ENCODE assay signal across 8 cellular contexts in genomic region chr13:46184277-46184699, GRCh38. TPM values are rescaled to one million over a fixed set of nuclear protein-coding genes. Genes with fewer than 3 reads are reported as not detected.
A peak's percentile ranks its signal among the peaks of the same experiment; 100 is the strongest.
DNase-seq lines count a peak whose midpoint lies in the region; ATAC-seq and TF ChIP-seq lines count a peak whose summit lies in the region.

No MANE protein-coding gene starts in this region.

- CTCF ChIA-PET in activated B cell treated with CpG ODN at 0.5 μM for 24 hours (lab: Charles Lee) = interaction anchor here (4.5 kb wide), 1 partner anchor 24 kb away, joined by 41 read pairs; no protein-coding TSS in a partner anchor

- intact Hi-C loops in activated B cell treated with CpG ODN at 0.5 μM for 24 hours (cut with micrococcal nuclease) = loop anchor here (1.0 to 5.0 kb wide), 10 partner anchors 24 to 767 kb away; partner anchors contain the start of genes LRCH1, LRRC63, SLC25A30 and ZC3H13
- intact Hi-C loops in aorta (cut with DNase I) = no loop called here

- H3K9me3 ChIP-seq in KOPT-K1 (ENCODE audit: insufficient read depth, low read length, poor library complexity, severe bottlenecking) = no peaks in the 10 kb centered on the region
- H3K9me3 ChIP-seq in aorta (ENCODE audit: control insufficient read depth, low read length) = no peaks in the 10 kb centered on the region

- no peaks in the 10 kb centered on the region for H3K27me3 Mint-ChIP-seq in activated B cell treated with CpG ODN at 0.5 μM for 24 hours
- no peaks in the 10 kb centered on the region for H3K27me3 Mint-ChIP-seq in natural killer cell treated with Interleukin-12 subunit alpha and Interleukin-12 subunit beta and Interleukin-15 and Interleukin-18, amount 100 ng/mL, for 72 hours

- 30 to 38% methylated on average over 6 of the region's 6 CpGs for WGBS in aorta, 2 donors

- no peak for TF ChIP-seq CTCF in activated B cell treated with CpG ODN at 0.5 μM for 24 hours (IDR thresholded peaks at IDR 0.05)

- H3K4me1 Mint-ChIP-seq in activated B cell treated with CpG ODN at 0.5 μM for 24 hours = peaks cover 44% of the 10 kb centered on the region
- H3K4me1 Mint-ChIP-seq in natural killer cell treated with Interleukin-12 subunit alpha and Interleukin-12 subunit beta and Interleukin-15 and Interleukin-18, amount 100 ng/mL, for 72 hours (ENCODE audit: low read depth in 2 of 2) = peaks cover 38 to 54% of the 10 kb centered on the region in 2 donors

- H3K36me3 Mint-ChIP-seq in activated B cell treated with CpG ODN at 0.5 μM for 24 hours (ENCODE audit: low read depth) = peaks cover 22% of the 10 kb centered on the region
- H3K36me3 Mint-ChIP-seq in natural killer cell treated with Interleukin-12 subunit alpha and Interleukin-12 subunit beta and Interleukin-15 and Interleukin-18, amount 100 ng/mL, for 72 hours = peaks cover 19% of the 10 kb centered on the region

- H3K27ac Mint-ChIP-seq in activated B cell treated with CpG ODN at 0.5 μM for 24 hours = peak overlapping the region; percentile 98
- H3K27ac Mint-ChIP-seq in natural killer cell treated with Interleukin-12 subunit alpha and Interleukin-12 subunit beta and Interleukin-15 and Interleukin-18, amount 100 ng/mL, for 72 hours = peak overlapping the region; percentile 92 to 97

- peaks cover 0 to 3% of the 10 kb centered on the region in 2 donors for H3K27me3 ChIP-seq in aorta (ENCODE audit: control insufficient read depth in 1 of 2, insufficient read depth in 2 of 2, low read length in 1 of 2)

- peak overlapping the region; percentile 99 for H3K4me3 Mint-ChIP-seq in activated B cell treated with CpG ODN at 0.5 μM for 24 hours
- peak overlapping the region; percentile 94 for H3K4me3 Mint-ChIP-seq in natural killer cell treated with Interleukin-12 subunit alpha and Interleukin-12 subunit beta and Interleukin-15 and Interleukin-18, amount 100 ng/mL, for 72 hours

- H3K4me1 ChIP-seq in aorta (ENCODE audit: control insufficient read depth in 1 of 2, insufficient read depth in 2 of 2, low read length in 2 of 2) = no peaks in the 10 kb centered on the region

- DNase-seq in GF-D8 (lab: John Stamatoyannopoulos, UW) (peak; percentile 59), activated B cell treated with CpG ODN at 0.5 μM for 24 hours (peak; percentile 61), cerebellar cortex (ENCODE audit: low spot score) (peak; percentile 15), aorta (peak in 1 of 2 donors; percentile 64), NCI-H1436 (lab: John Stamatoyannopoulos, UW) (no peak)
- DNase-seq in natural killer cell treated with Interleukin-12 subunit alpha and Interleukin-12 subunit beta and Interleukin-15 and Interleukin-18, amount 100 ng/mL, for 72 hours (ENCODE audit: low spot score) = peak; percentile 81

- POLR2A ChIA-PET in activated B cell treated with CpG ODN at 0.5 μM for 24 hours (lab: Charles Lee) = interaction anchor here (1.2 kb wide), 1 partner anchor 19 kb away, joined by 3 read pairs; no protein-coding TSS in a partner anchor

- no peaks in the 10 kb centered on the region for H3K9me3 Mint-ChIP-seq in activated B cell treated with CpG ODN at 0.5 μM for 24 hours
- no peaks in the 10 kb centered on the region for H3K9me3 Mint-ChIP-seq in natural killer cell treated with Interleukin-12 subunit alpha and Interleukin-12 subunit beta and Interleukin-15 and Interleukin-18, amount 100 ng/mL, for 72 hours

- H3K36me3 ChIP-seq in KOPT-K1 (ENCODE audit: insufficient read depth, low read length) (no peaks in the 10 kb centered on the region), aorta (ENCODE audit: control insufficient read depth in 1 of 2, insufficient read depth in 2 of 2, low read length in 1 of 2) (no peaks in the 10 kb centered on the region)

- H3K27ac ChIP-seq in KOPT-K1 (ENCODE audit: low read depth, low read length, poor library complexity, severe bottlenecking) (peak overlapping the region; percentile 93), aorta (ENCODE audit: low read depth in 1 of 2, low read length in 2 of 2) (no peak overlapping the region)

- peak; percentile 37 for ATAC-seq in GM21723 (IDR thresholded peaks at IDR 0.05; ENCODE audit: unreplicated experiment)
- peak; percentile 53 for ATAC-seq in activated B cell treated with CpG ODN at 0.5 μM for 24 hours (ENCODE audit: low read depth)
- ATAC-seq in natural killer cell treated with Interleukin-12 subunit alpha and Interleukin-12 subunit beta and Interleukin-15 and Interleukin-18, amount 100 ng/mL, for 72 hours = peak; percentile 82 to 84
- peak; percentile 54 for ATAC-seq in aorta (ENCODE audit: low FRiP score)

- no peak overlapping the region for H3K4me3 ChIP-seq in aorta (ENCODE audit: low read length in 2 of 2)

RNA-seq across cellular contexts. Expression of gene LCP1, which starts 2.3 kb away (rescaled TPM):
- total RNA-seq in activated B cell treated with CpG ODN at 0.5 μM for 24 hours = 948 and 977 TPM in 2 replicates
- 1,000 to 10,000 TPM in 1 of 2 donors, 100 to 1,000 TPM in 1; 844 to 1,356 TPM for total RNA-seq in natural killer cell treated with Interleukin-12 subunit alpha and Interleukin-12 subunit beta and Interleukin-15 and Interleukin-18, amount 100 ng/mL, for 72 hours
- total RNA-seq in aorta = 10 to 100 TPM; 74.7 to 76.5 TPM
- polyA plus RNA-seq in aorta = 10 to 100 TPM in 1 of 2 donors, 1 to 10 TPM in 1; 6.2 to 36.2 TPM

RNA-seq across cellular contexts. Expression of gene LRRC63, which starts 27.4 kb away (rescaled TPM):
- 0.10 TPM in 1 of 2 replicates, not detected in the other for total RNA-seq in activated B cell treated with CpG ODN at 0.5 μM for 24 hours
- total RNA-seq in natural killer cell treated with Interleukin-12 subunit alpha and Interleukin-12 subunit beta and Interleukin-15 and Interleukin-18, amount 100 ng/mL, for 72 hours = under 1 TPM; 0.42 to 0.59 TPM
- under 1 TPM in 1 of 2 donors, not detected in 1; 0.99 TPM for total RNA-seq in aorta
- under 1 TPM in 1 of 2 donors, not detected in 1; 0.15 TPM for polyA plus RNA-seq in aorta

Comparison
In these comparisons a context has a peak if more than half of its experiments do, and no peak if none do; other contexts are left out.
1. RNA of gene LCP1, which starts 2.3 kb away (total RNA-seq): 844 to 1,356 TPM in natural killer cell treated with Interleukin-12 subunit alpha and Interleukin-12 subunit beta and Interleukin-15 and Interleukin-18, amount 100 ng/mL, for 72 hours and 948 to 977 TPM in activated B cell treated with CpG ODN at 0.5 μM for 24 hours; 74.7 to 76.5 TPM in aorta; every median in the first group is over 10 times any median in the second.
2. Peak in every context shown above with its lines, with median percentiles within 50 percentile points of each other: ATAC-seq.